ENCODE assay signal across 9 cellular contexts in the genomic region with DNA sequence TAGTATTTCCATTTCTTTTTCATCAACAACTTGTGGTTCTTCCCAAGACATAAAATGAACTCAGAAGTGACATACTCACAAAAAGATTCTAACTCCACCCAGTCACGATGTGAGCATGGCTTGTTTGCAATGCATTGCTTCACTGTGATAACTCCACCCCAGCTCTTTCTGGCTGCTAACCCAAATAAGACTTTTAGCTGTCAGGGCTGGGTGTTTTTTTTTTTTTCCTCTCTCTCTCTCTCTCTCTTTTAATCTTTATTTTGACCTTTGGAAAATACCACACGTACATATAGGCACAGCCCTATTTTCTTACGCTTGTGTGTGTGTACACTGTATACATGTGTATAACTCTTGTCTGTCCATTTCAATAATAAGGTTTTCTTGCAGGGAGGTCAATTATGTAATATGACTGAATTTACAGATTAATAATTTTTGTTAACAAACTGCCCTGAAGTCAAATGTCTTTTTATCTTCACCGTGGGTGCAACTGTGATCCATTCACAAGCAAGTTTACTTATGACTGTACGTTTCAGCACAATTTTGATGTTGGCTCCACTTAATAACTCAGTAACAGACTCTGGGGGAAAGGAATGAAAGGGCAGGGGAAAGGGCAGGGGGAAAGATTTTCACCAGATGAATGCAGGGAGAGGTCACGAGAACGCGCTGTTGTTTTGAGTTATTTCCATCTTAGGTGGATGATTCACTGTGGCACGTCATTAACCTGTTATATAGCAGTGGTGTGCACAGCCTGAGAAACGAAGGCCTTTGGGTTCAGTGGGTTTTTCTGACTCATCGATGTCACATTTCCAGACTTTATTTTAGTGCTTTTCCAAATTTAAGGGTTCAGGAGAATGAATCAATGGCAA. TPM values are rescaled to one million over a fixed set of nuclear protein-coding genes. Genes with fewer than 3 reads are reported as not detected.
DNase-seq lines count a peak whose midpoint lies in the region; ATAC-seq and TF ChIP-seq lines count a peak whose summit lies in the region.
"Had no signal": no experiment of that assay in that cellular context is flagged by ENCODE, and none has a peak within 500 bp of the region (broad histone marks: within the 10 kb centered on the region; RNA-seq: fewer than 3 reads in every experiment).

No MANE protein-coding gene starts in this region.

- ATAC-seq in HG02623 (IDR thresholded peaks at IDR 0.05; ENCODE audit: unreplicated experiment) (peak; percentile 80), left lung (peak; percentile 70)
- peak; percentile 91 to 95 for ATAC-seq in activated naive CD4-positive, alpha-beta T cell treated with anti-CD3 and anti-CD28 coated beads, Interleukin-2, amount 50 U/mL, for 72 hours
- ATAC-seq: Panc1 had no signal

- H3K27me3 ChIP-seq in PC-9 (ENCODE audit: insufficient read depth, low read depth), result no peaks in the 10 kb centered on the region
- H3K27me3 ChIP-seq in left lung, result no peaks in the 10 kb centered on the region

- DNase-seq in GM10266 (ENCODE audit: extremely low spot score) (peak; percentile 46), PC-9 (peak in 1 of 2 experiments; percentile 13), left lung (no peak), GDM1 (lab: John Stamatoyannopoulos, UW) (no peak)
- peak; percentile 64 to 83 for DNase-seq in activated naive CD4-positive, alpha-beta T cell treated with anti-CD3 and anti-CD28 coated beads, Interleukin-2, amount 50 U/mL, for 72 hours (ENCODE audit: low spot score in 2 of 2)
- DNase-seq in stimulated activated CD8-positive, alpha-beta memory T cell treated with anti-CD3 and anti-CD28 coated beads, Interleukin-7, amount 100 ng/mL, for 1 hour (ENCODE audit: low read depth in 2 of 2), result peak; percentile 29 to 38
- no peak for DNase-seq in NK-92 treated with Interleukin-12 subunit alpha and Interleukin-12 subunit beta, amount 100 ng/mL, for 24 hours (lab: John Stamatoyannopoulos, UW)

- H4K20me1 ChIP-seq in PC-9 (ENCODE audit: insufficient read depth), result no peaks in the 10 kb centered on the region

- H3K9me2 ChIP-seq in PC-9 (ENCODE audit: insufficient read depth), result no peaks in the 10 kb centered on the region

- H3K4me2 ChIP-seq in PC-9, result no peak overlapping the region

- CTCF ChIA-PET in PC-9 (lab: Charles Lee), result no interaction called here

- peak overlapping the region; percentile 98 for H3K27ac Mint-ChIP-seq in activated naive CD4-positive, alpha-beta T cell treated with anti-CD3 and anti-CD28 coated beads, Interleukin-2, amount 50 U/mL, for 72 hours

- H3K4me1 ChIP-seq in PC-9 (replicated peaks; ENCODE audit: insufficient read depth) (no peaks in the 10 kb centered on the region), left lung (peaks cover 0 to 100% of the 10 kb centered on the region in 2 donors)

- BruUV-seq in PC-9 (replicated peaks; lab: Mats Ljungman, UMichigan), result no TSS peak

- no peaks in the 10 kb centered on the region for H3K79me2 ChIP-seq in PC-9 (ENCODE audit: low read depth)

- no peak overlapping the region for H2AFZ ChIP-seq in PC-9

- H3F3A ChIP-seq in PC-9 (ENCODE audit: insufficient read depth, low read depth), result no peaks in the 10 kb centered on the region

- intact Hi-C loops in PC-9 (cut with micrococcal nuclease; ENCODE audit: unreplicated experiment), result no loop called here
- intact Hi-C loops in left lung (cut with DNase I), result no loop called here

- POLR2A ChIA-PET in PC-9 (lab: Charles Lee; ENCODE audit: unreplicated experiment), result no interaction called here

- no peak for TF ChIP-seq CTCF in GM10266 (IDR thresholded peaks at IDR 0.05; ENCODE audit: control insufficient read depth, insufficient read depth, low read depth, missing control alignments)
- TF ChIP-seq CTCF in PC-9 (conservative IDR thresholded peaks at IDR 0.05), result no peak
- no peak for TF ChIP-seq CTCF in left lung (IDR thresholded peaks at IDR 0.05)

- peak overlapping the region; percentile 55 for H3K27ac ChIP-seq in PC-9
- H3K27ac ChIP-seq in left lung, result peak overlapping the region; percentile 55 to 59

- no peaks in the 10 kb centered on the region for H3K9me3 Mint-ChIP-seq in activated naive CD4-positive, alpha-beta T cell treated with anti-CD3 and anti-CD28 coated beads, Interleukin-2, amount 50 U/mL, for 72 hours

- H3K36me3 Mint-ChIP-seq in activated naive CD4-positive, alpha-beta T cell treated with anti-CD3 and anti-CD28 coated beads, Interleukin-2, amount 50 U/mL, for 72 hours, result peaks cover 10 to 13% of the 10 kb centered on the region in 2 donors

- H3K9me3 ChIP-seq in PC-9 (ENCODE audit: insufficient read depth, low read depth) (no peaks in the 10 kb centered on the region), left lung (no peaks in the 10 kb centered on the region)

- no peak overlapping the region for H3K4me3 ChIP-seq in PC-9
- H3K4me3 ChIP-seq in left lung, result no peak overlapping the region

- no peaks in the 10 kb centered on the region for H3K36me3 ChIP-seq in PC-9 (ENCODE audit: low read depth)
- no peaks in the 10 kb centered on the region for H3K36me3 ChIP-seq in left lung

RNA-seq across cellular contexts. Expression of a gene that starts 49.1 kb away (rescaled TPM):
- total RNA-seq in PC-9 (2021), result not detected in 2 replicates
- 10 to 100 TPM; 31.1 to 43.1 TPM for total RNA-seq in activated naive CD4-positive, alpha-beta T cell treated with anti-CD3 and anti-CD28 coated beads, Interleukin-2, amount 50 U/mL, for 72 hours
- total RNA-seq in left lung, result 10 to 100 TPM; 14.3 to 50.0 TPM

Comparison
In these comparisons a context has a peak if more than half of its experiments do, and no peak if none do; other contexts are left out.
1. DNase-seq: peak in GM10266 (single experiment), activated naive CD4-positive, alpha-beta T cell treated with anti-CD3 and anti-CD28 coated beads, Interleukin-2, amount 50 U/mL, for 72 hours (2 of 2) and stimulated activated CD8-positive, alpha-beta memory T cell treated with anti-CD3 and anti-CD28 coated beads, Interleukin-7, amount 100 ng/mL, for 1 hour (2 of 2); none in left lung (0 of 2), NK-92 treated with Interleukin-12 subunit alpha and Interleukin-12 subunit beta, amount 100 ng/mL, for 24 hours (single experiment) and GDM1 (single experiment).
2. RNA of a gene that starts 49.1 kb away (total RNA-seq): 14.3 to 50.0 TPM in left lung and 31.1 to 43.1 TPM in activated naive CD4-positive, alpha-beta T cell treated with anti-CD3 and anti-CD28 coated beads, Interleukin-2, amount 50 U/mL, for 72 hours; not detected in PC-9; every median in the first group is over 10 times any median in the second.
3. Peak in every context shown above with its lines, with median percentiles within 50 percentile points of each other: ATAC-seq.